In genomic region chr7:102396710-102397019, GRCh38 we compare ENCODE assay signal across 1 cellular context.
TF ChIP-seq lines count a peak whose summit lies in the region.

No MANE protein-coding gene starts in this region.

TF ChIP-seq in IMR-90, 13 proteins besides CTCF, POLR2A, EP300 and RAD21 (continued from another document):
- TF ChIP-seq, protein P1, sequence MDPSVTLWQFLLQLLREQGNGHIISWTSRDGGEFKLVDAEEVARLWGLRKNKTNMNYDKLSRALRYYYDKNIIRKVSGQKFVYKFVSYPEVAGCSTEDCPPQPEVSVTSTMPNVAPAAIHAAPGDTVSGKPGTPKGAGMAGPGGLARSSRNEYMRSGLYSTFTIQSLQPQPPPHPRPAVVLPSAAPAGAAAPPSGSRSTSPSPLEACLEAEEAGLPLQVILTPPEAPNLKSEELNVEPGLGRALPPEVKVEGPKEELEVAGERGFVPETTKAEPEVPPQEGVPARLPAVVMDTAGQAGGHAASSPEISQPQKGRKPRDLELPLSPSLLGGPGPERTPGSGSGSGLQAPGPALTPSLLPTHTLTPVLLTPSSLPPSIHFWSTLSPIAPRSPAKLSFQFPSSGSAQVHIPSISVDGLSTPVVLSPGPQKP (IDR thresholded peaks at IDR 0.05; ENCODE audit: borderline replicate concordance, low read depth, low read length), result no peak
- TF ChIP-seq CHD1 (IDR thresholded peaks at IDR 0.05; ENCODE audit: low read depth, low read length), result no peak
- no peak for TF ChIP-seq RFX5 (IDR thresholded peaks at IDR 0.05; ENCODE audit: low read depth, low read length)
